In genomic region chr4:1863297-1864033, GRCh38 we compare ENCODE assay signal across 1 cellular context.
TF ChIP-seq lines count a peak whose summit lies in the region.

No MANE protein-coding gene starts in this region.

TF ChIP-seq in HepG2, 621 proteins besides CTCF, POLR2A, EP300 and RAD21 (continued from another document and continues in another):
- TF ChIP-seq PAXIP1 (CRISPR knock-in tag; conservative IDR thresholded peaks at IDR 0.05) (peak; percentile 77), CBX1 (IDR thresholded peaks at IDR 0.05; ENCODE audit: low read depth) (no peak), ZNF3 (CRISPR knock-in tag; IDR thresholded peaks at IDR 0.05) (no peak), KMT2B (CRISPR knock-in tag; IDR thresholded peaks at IDR 0.05) (0 out of 2 replicates have a peak, but pooled peaks have one; percentile 18), SALL1 (CRISPR knock-in tag; IDR thresholded peaks at IDR 0.05) (0 out of 2 replicates have a peak, but pooled peaks have one; percentile 8), ELF4 (CRISPR knock-in tag; IDR thresholded peaks at IDR 0.05; ENCODE audit: borderline replicate concordance) (0 out of 2 replicates have a peak, but pooled peaks have one; percentile 66), GATAD2A (CRISPR knock-in tag; IDR thresholded peaks at IDR 0.05) (peak; percentile 56), ELF1 (CRISPR knock-in tag; IDR thresholded peaks at IDR 0.05) (0 out of 2 replicates have a peak, but pooled peaks have one; percentile 11), POGZ (CRISPR knock-in tag; IDR thresholded peaks at IDR 0.05) (0 out of 2 replicates have a peak, but pooled peaks have one; percentile 14), ZNF234 (CRISPR knock-in tag; conservative IDR thresholded peaks at IDR 0.05) (no peak), ZNF335 (CRISPR knock-in tag; IDR thresholded peaks at IDR 0.05) (no peak), ZNF747 (CRISPR knock-in tag; IDR thresholded peaks at IDR 0.05; ENCODE audit: borderline replicate concordance) (no peak), ZIK1 (CRISPR knock-in tag; IDR thresholded peaks at IDR 0.05; ENCODE audit: borderline replicate concordance, low read depth) (no peak; the same call in 1 of the 2 replicates), ZFP90 (CRISPR knock-in tag; IDR thresholded peaks at IDR 0.05; ENCODE audit: borderline replicate concordance) (peak; percentile 42; the same call in 1 of the 2 replicates), ZFX (CRISPR knock-in tag; IDR thresholded peaks at IDR 0.05; ENCODE audit: low read depth) (peak; percentile 49), ZNF704 (CRISPR knock-in tag; IDR thresholded peaks at IDR 0.05; ENCODE audit: borderline replicate concordance) (peak; percentile 80; the same call in 1 of the 2 replicates), ZNF33B (CRISPR knock-in tag; IDR thresholded peaks at IDR 0.05) (peak; percentile 12; the same call in 1 of the 2 replicates), ZNF782 (CRISPR knock-in tag; IDR thresholded peaks at IDR 0.05; ENCODE audit: borderline replicate concordance) (no peak), ZNF678 (CRISPR knock-in tag; IDR thresholded peaks at IDR 0.05) (no peak), RNF219 (CRISPR knock-in tag; IDR thresholded peaks at IDR 0.05) (no peak), PRDM15 (CRISPR knock-in tag; IDR thresholded peaks at IDR 0.05) (peak; percentile 60; the same call in 1 of the 2 replicates), ZBTB25 (CRISPR knock-in tag; IDR thresholded peaks at IDR 0.05) (peak; percentile 45; the same call in 1 of the 2 replicates), TFE3 (CRISPR knock-in tag; IDR thresholded peaks at IDR 0.05) (no peak), DMAP1 (CRISPR knock-in tag; IDR thresholded peaks at IDR 0.05) (peak; percentile 76; the same call in 1 of the 2 replicates), ZNF251 (CRISPR knock-in tag; IDR thresholded peaks at IDR 0.05) (no peak), ZNF354B (CRISPR knock-in tag; IDR thresholded peaks at IDR 0.05) (no peak), ZNF761 (CRISPR knock-in tag; conservative IDR thresholded peaks at IDR 0.05) (no peak), NFE2L2 (IDR thresholded peaks at IDR 0.05; ENCODE audit: low read length) (no peak), PTBP1 (IDR thresholded peaks at IDR 0.05; ENCODE audit: low read depth, low read length, poor library complexity, severe bottlenecking) (no peak), ZXDC (CRISPR knock-in tag; IDR thresholded peaks at IDR 0.05) (no peak), NR2F1 (CRISPR knock-in tag; IDR thresholded peaks at IDR 0.05) (no peak), NFAT5 (CRISPR knock-in tag; IDR thresholded peaks at IDR 0.05) (no peak)
